Comparison of ENCODE assay signal across 15 cellular contexts in the genomic region with DNA sequence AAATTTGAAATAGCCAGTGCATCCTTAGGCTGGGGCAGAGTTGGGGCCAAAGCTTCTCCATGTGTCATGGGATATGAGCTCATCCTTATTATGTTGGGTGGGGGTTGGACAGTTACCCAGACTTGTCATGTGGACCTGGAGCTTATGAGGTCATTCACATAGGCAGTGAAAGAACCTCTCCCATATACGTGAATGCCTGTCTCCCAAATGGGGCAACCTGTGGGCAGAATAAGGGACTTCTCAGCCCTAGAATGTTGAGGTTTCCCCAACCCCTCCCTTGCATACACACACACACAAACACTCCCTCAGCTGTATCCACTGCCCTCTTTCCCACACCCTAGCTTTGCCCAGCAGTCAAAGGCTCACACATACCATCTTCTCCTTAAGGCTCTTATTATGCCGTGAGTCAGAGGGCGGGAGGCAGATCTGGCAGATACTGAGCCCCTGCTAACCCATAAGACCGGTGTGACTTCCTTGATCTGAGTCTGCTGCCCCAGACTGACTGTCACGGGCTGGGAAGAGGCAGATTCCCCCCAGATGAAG. TPM values are rescaled to one million over a fixed set of nuclear protein-coding genes. Genes with fewer than 3 reads are reported as not detected.
DNase-seq lines count a peak whose midpoint lies in the region; TF ChIP-seq lines count a peak whose summit lies in the region.
"Had no signal": no experiment of that assay in that cellular context is flagged by ENCODE, and none has a peak within 500 bp of the region (broad histone marks: within the 10 kb centered on the region; RNA-seq: fewer than 3 reads in every experiment).

No MANE protein-coding gene starts in this region.

- no peaks in the 10 kb centered on the region for H3K36me3 Mint-ChIP-seq in mesothelial cell of epicardium

- no peaks in the 10 kb centered on the region for H3K27me3 ChIP-seq in esophagus (ENCODE audit: control insufficient read depth in 1 of 2, insufficient read depth in 2 of 2, low read length in 2 of 2)

- H3K36me3 ChIP-seq in esophagus (ENCODE audit: control insufficient read depth in 2 of 2, insufficient read depth in 2 of 2, low read length in 1 of 2): no peaks in the 10 kb centered on the region
- H3K36me3 ChIP-seq: left ventricle myocardium inferior had no signal

- no peak overlapping the region for H3K4me3 Mint-ChIP-seq in mesothelial cell of epicardium

- peaks cover 2 to 5% of the 10 kb centered on the region in 2 donors for H3K9me3 ChIP-seq in esophagus (ENCODE audit: control insufficient read depth in 2 of 2, insufficient read depth in 1 of 2, low read depth in 1 of 2, low read length in 1 of 2)
- H3K9me3 ChIP-seq: Caco-2, left ventricle myocardium inferior had no signal

- DNase-seq in EH (ENCODE audit: low read depth) (peak; percentile 94), NCI-H226 (peak; percentile 97), retinal pigment epithelial cell (ENCODE audit: low read depth) (peak; percentile 98), GM13976 (ENCODE audit: low spot score) (no peak), NCI-H82 treated with DMSO at 0.1 percent for 48 hours (lab: John Stamatoyannopoulos, UW; ENCODE audit: unreplicated experiment) (no peak), mesothelial cell of epicardium (ENCODE audit: low spot score in 2 of 2, unreplicated experiment in 2 of 2) (no peak), KBM-7 (no peak)
- DNase-seq: activated T-cell treated with anti-CD3 and anti-CD28 coated beads, Interleukin-2, amount 50 U/mL, for 1 hour; Caco-2; left ventricle myocardium inferior; NCI-H1417 treated with DMSO at 0.1 percent for 48 hours had no signal

- peaks cover 7 to 16% of the 10 kb centered on the region in 2 donors for H3K4me1 ChIP-seq in esophagus (ENCODE audit: control insufficient read depth in 2 of 2, insufficient read depth in 2 of 2, low read length in 1 of 2)
- H3K4me1 ChIP-seq: Caco-2, left ventricle myocardium inferior had no signal

- 29 to 39% methylated on average over 5 of the region's 5 CpGs for WGBS in esophagus, 2 donors

- TF ChIP-seq CTCF in retinal pigment epithelial cell (conservative IDR thresholded peaks at IDR 0.05; ENCODE audit: low read depth, low read length): no peak
- TF ChIP-seq CTCF in GM13976 (IDR thresholded peaks at IDR 0.05; ENCODE audit: borderline replicate concordance, control extremely low read depth, extremely low read depth, insufficient read depth, missing control alignments): no peak
- no peak for TF ChIP-seq CTCF in mesothelial cell of epicardium (IDR thresholded peaks at IDR 0.05; ENCODE audit: unreplicated experiment)

- H3K4me3 ChIP-seq in esophagus (ENCODE audit: low read depth in 1 of 2, low read length in 2 of 2) (no peak overlapping the region), retinal pigment epithelial cell (ENCODE audit: low read length) (no peak overlapping the region)
- H3K4me3 ChIP-seq: left ventricle myocardium inferior had no signal

- in situ Hi-C loops in GM13976 (cut with MboI; ENCODE audit: low sequenced_read_pairs, unreplicated experiment): no loop called here
- in situ Hi-C loops in KBM-7 (cut with MboI; ENCODE audit: low pct_unique_long_range_greater_than_20kb, low sequenced_read_pairs): no loop called here

- no peak overlapping the region for H3K27ac Mint-ChIP-seq in mesothelial cell of epicardium

- H3K27ac ChIP-seq in esophagus (ENCODE audit: low read depth in 2 of 2, low read length in 1 of 2): peak overlapping the region; percentile 80 to 88
- H3K27ac ChIP-seq: HL-60, left ventricle myocardium inferior had no signal

- no peaks in the 10 kb centered on the region for H3K4me1 Mint-ChIP-seq in mesothelial cell of epicardium

- H3K27me3 Mint-ChIP-seq in mesothelial cell of epicardium (ENCODE audit: low read depth): no peaks in the 10 kb centered on the region

- H3K9me3 Mint-ChIP-seq in mesothelial cell of epicardium: peaks cover 45% of the 10 kb centered on the region

RNA-seq across cellular contexts. Expression of a gene that starts 2.3 kb away (rescaled TPM):
- 100 to 1,000 TPM; 161 to 344 TPM for polyA plus RNA-seq in esophagus
- total RNA-seq in mesothelial cell of epicardium: 0.11 to 0.34 TPM (median 0.27 TPM) in 3 replicates
- total RNA-seq: Caco-2, fibroblast of villous mesenchyme, left ventricle myocardium inferior, osteocyte had no signal

RNA-seq across cellular contexts. Expression of a gene that starts 28.0 kb away (rescaled TPM):
- not detected for polyA plus RNA-seq in esophagus
- not detected in 3 replicates for total RNA-seq in mesothelial cell of epicardium
- total RNA-seq: Caco-2, fibroblast of villous mesenchyme, left ventricle myocardium inferior, osteocyte had no signal

RNA-seq across cellular contexts. Expression of a gene that starts 40.9 kb away (rescaled TPM):
- 1 to 10 TPM; 1.1 to 4.2 TPM for polyA plus RNA-seq in esophagus
- total RNA-seq in mesothelial cell of epicardium: not detected in 3 replicates
- total RNA-seq: Caco-2, fibroblast of villous mesenchyme, left ventricle myocardium inferior, osteocyte had no signal

RNA-seq across cellular contexts. Expression of a gene that starts 46.3 kb away (rescaled TPM):
- polyA plus RNA-seq in esophagus: not detected
- not detected in 3 replicates for total RNA-seq in mesothelial cell of epicardium
- total RNA-seq: Caco-2, fibroblast of villous mesenchyme, left ventricle myocardium inferior, osteocyte had no signal

Comparison
In these comparisons a context has a peak if more than half of its experiments do, and no peak if none do; other contexts are left out.
1. DNase-seq: peak in EH (single experiment), NCI-H226 (single experiment) and retinal pigment epithelial cell (single experiment); none in GM13976 (single experiment), NCI-H82 treated with DMSO at 0.1 percent for 48 hours (single experiment), mesothelial cell of epicardium (0 of 2) and KBM-7 (single experiment).